ENCODE assay signal across 8 cellular contexts in the genomic region with DNA sequence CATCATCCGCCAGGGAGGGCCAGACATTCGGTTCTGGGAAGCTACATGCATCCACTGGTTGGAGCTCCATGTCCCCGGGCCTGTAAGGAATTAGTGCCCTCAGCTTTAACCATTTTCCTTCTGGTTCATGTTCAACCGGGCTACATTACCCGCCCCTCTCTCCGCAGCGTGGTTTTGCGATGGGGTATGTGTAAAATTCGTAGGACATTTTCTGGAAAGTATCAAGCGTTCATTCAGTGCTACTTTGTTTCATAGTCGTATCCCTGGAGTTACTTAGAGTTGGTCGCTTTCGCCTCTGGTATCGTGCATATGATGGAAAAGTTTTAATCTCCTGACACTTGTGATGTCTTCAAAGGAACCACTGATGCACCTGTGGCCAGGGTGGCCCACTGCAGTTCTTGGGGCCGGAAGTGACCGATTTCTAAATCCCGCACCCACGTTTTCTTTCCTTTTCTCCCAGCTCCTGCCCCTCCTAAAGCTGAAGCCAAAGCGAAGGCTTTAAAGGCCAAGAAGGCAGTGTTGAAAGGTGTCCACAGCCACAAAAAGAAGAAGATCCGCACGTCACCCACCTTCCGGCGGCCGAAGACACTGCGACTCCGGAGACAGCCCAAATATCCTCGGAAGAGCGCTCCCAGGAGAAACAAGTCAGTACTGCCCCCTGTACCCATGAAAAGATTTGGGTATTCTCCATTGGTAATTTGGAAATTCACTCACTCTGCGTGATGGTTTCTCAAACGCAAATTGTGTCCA. TPM values are rescaled to one million over a fixed set of nuclear protein-coding genes. Genes with fewer than 3 reads are reported as not detected.
DNase-seq lines count a peak whose midpoint lies in the region; ATAC-seq and TF ChIP-seq lines count a peak whose summit lies in the region.

No MANE protein-coding gene starts in this region.

- peak overlapping the region; percentile 97 for H3K4me3 Mint-ChIP-seq in activated CD8-positive, alpha-beta T cell treated with anti-CD3 and anti-CD28 coated beads, Interleukin-2, amount 10 ng/mL, durations not matched to agents 7 days and 5 days

- H3K4me3 ChIP-seq in left ventricle myocardium inferior (peak overlapping the region; percentile 82), gastroesophageal sphincter (peak overlapping the region; percentile 83 to 89), smooth muscle cell (peak overlapping the region; percentile 79)

- DNase-seq in left ventricle myocardium inferior (no peak), cardiac septum (ENCODE audit: low spot score) (no peak), smooth muscle cell (lab: John Stamatoyannopoulos, UW; ENCODE audit: unreplicated experiment) (no peak), NCI-H1092 treated with DMSO at 0.1 percent for 48 hours (lab: John Stamatoyannopoulos, UW) (no peak), G401 (ENCODE audit: low spot score) (no peak)
- peak; percentile 61 for DNase-seq in activated CD8-positive, alpha-beta T cell treated with anti-CD3 and anti-CD28 coated beads, Interleukin-2, amount 10 ng/mL, durations not matched to agents 7 days and 5 days

- ATAC-seq in activated CD8-positive, alpha-beta T cell treated with anti-CD3 and anti-CD28 coated beads, Interleukin-2, amount 10 ng/mL, durations not matched to agents 7 days and 5 days: peak; percentile 3
- ATAC-seq in gastroesophageal sphincter (no peak), GM19452 (IDR thresholded peaks at IDR 0.05; ENCODE audit: unreplicated experiment) (no peak)

- POLR2A ChIA-PET in activated CD8-positive, alpha-beta T cell treated with anti-CD3 and anti-CD28 coated beads, Interleukin-2, amount 10 ng/mL, durations not matched to agents 7 days and 5 days (lab: Charles Lee): interaction anchor here (0.5 to 2.8 kb wide), 17 partner anchors 8 to 672 kb away, joined by 3 to 22 read pairs (median 4); a partner anchor contains a TSS

- TF ChIP-seq EP300 in gastroesophageal sphincter (IDR thresholded peaks at IDR 0.05): no peak

- H3K4me1 ChIP-seq in left ventricle myocardium inferior: peaks cover 78% of the 10 kb centered on the region
- peaks cover 4 to 80% (median 40%) of the 10 kb centered on the region in 3 donors for H3K4me1 ChIP-seq in gastroesophageal sphincter
- peaks cover 42% of the 10 kb centered on the region for H3K4me1 ChIP-seq in smooth muscle cell (ENCODE audit: low read depth)

- H3K27me3 ChIP-seq in left ventricle myocardium inferior (ENCODE audit: low read depth): peaks cover 19% of the 10 kb centered on the region
- H3K27me3 ChIP-seq in gastroesophageal sphincter: no peaks in the 10 kb centered on the region
- H3K27me3 ChIP-seq in smooth muscle cell (ENCODE audit: low read depth): no peaks in the 10 kb centered on the region

- H3F3A ChIP-seq in smooth muscle cell (ENCODE audit: low read depth): peaks cover 34% of the 10 kb centered on the region

- H3K27ac Mint-ChIP-seq in activated CD8-positive, alpha-beta T cell treated with anti-CD3 and anti-CD28 coated beads, Interleukin-2, amount 10 ng/mL, durations not matched to agents 7 days and 5 days: peak overlapping the region; percentile 97

- H3K27ac ChIP-seq in left ventricle myocardium inferior (replicated peaks): peak overlapping the region; percentile 86
- peak overlapping the region; percentile 40 to 95 (median 93) for H3K27ac ChIP-seq in gastroesophageal sphincter
- H3K27ac ChIP-seq in smooth muscle cell (ENCODE audit: low read depth): peak overlapping the region; percentile 98

- in situ Hi-C loops in G401 (cut with HindIII; ENCODE audit: low sequenced_read_pairs): no loop called here

- H3K36me3 ChIP-seq in left ventricle myocardium inferior: peaks cover 41% of the 10 kb centered on the region
- H3K36me3 ChIP-seq in gastroesophageal sphincter: peaks cover 0 to 46% of the 10 kb centered on the region in 2 donors
- H3K36me3 ChIP-seq in smooth muscle cell (ENCODE audit: low read depth): no peaks in the 10 kb centered on the region

- TF ChIP-seq CTCF in left ventricle myocardium inferior (IDR thresholded peaks at IDR 0.05; ENCODE audit: borderline replicate concordance) (no peak), gastroesophageal sphincter (IDR thresholded peaks at IDR 0.05) (no peak), smooth muscle cell (IDR thresholded peaks at IDR 0.05; ENCODE audit: borderline replicate concordance, insufficient read depth, poor library complexity, severe bottlenecking) (no peak)

- intact Hi-C loops in left ventricle myocardium inferior (cut with micrococcal nuclease) (no loop called here), cardiac septum (cut with DNase I) (loop anchor here (10.0 kb wide), 1 partner anchor 394 kb away; no protein-coding TSS in a partner anchor)

- peak overlapping the region; percentile 94 for H3K4me2 ChIP-seq in smooth muscle cell

- TF ChIP-seq POLR2A in gastroesophageal sphincter (IDR thresholded peaks at IDR 0.05): no peak

- peaks cover 61% of the 10 kb centered on the region for H3K4me1 Mint-ChIP-seq in activated CD8-positive, alpha-beta T cell treated with anti-CD3 and anti-CD28 coated beads, Interleukin-2, amount 10 ng/mL, durations not matched to agents 7 days and 5 days (ENCODE audit: low read depth)

- 0 to 2% methylated on average over 7 to 12 of the region's 30 CpGs for WGBS in gastroesophageal sphincter (ENCODE audit: low coverage in 1 of 2), 2 donors
- 1% methylated on average over 30 of the region's 30 CpGs for WGBS in smooth muscle cell (ENCODE audit: low lambda C conversion rate)

- H3K27me3 Mint-ChIP-seq in activated CD8-positive, alpha-beta T cell treated with anti-CD3 and anti-CD28 coated beads, Interleukin-2, amount 10 ng/mL, durations not matched to agents 7 days and 5 days (ENCODE audit: low read depth): peaks cover 15% of the 10 kb centered on the region

- peaks cover 53% of the 10 kb centered on the region for H3K79me2 ChIP-seq in smooth muscle cell (ENCODE audit: low read depth)

- peak overlapping the region; percentile 85 for H3K9ac ChIP-seq in smooth muscle cell (ENCODE audit: low read depth)

- no peaks in the 10 kb centered on the region for H3K9me3 Mint-ChIP-seq in activated CD8-positive, alpha-beta T cell treated with anti-CD3 and anti-CD28 coated beads, Interleukin-2, amount 10 ng/mL, durations not matched to agents 7 days and 5 days (ENCODE audit: insufficient read depth)

- H3K36me3 Mint-ChIP-seq in activated CD8-positive, alpha-beta T cell treated with anti-CD3 and anti-CD28 coated beads, Interleukin-2, amount 10 ng/mL, durations not matched to agents 7 days and 5 days (ENCODE audit: low read depth): peaks cover 55% of the 10 kb centered on the region

- CTCF ChIA-PET in activated CD8-positive, alpha-beta T cell treated with anti-CD3 and anti-CD28 coated beads, Interleukin-2, amount 10 ng/mL, durations not matched to agents 7 days and 5 days (lab: Charles Lee): interaction anchor here (0.6 to 4.2 kb wide), 14 partner anchors 8 to 233 kb away, joined by 3 to 46 read pairs (median 5); a partner anchor contains a TSS

- H2AFZ ChIP-seq in smooth muscle cell (ENCODE audit: low read depth): no peak overlapping the region

- peaks cover 63% of the 10 kb centered on the region for H4K20me1 ChIP-seq in smooth muscle cell (ENCODE audit: low read depth)

- no peaks in the 10 kb centered on the region for H3K9me3 ChIP-seq in left ventricle myocardium inferior (replicated peaks)
- no peaks in the 10 kb centered on the region for H3K9me3 ChIP-seq in gastroesophageal sphincter
- no peaks in the 10 kb centered on the region for H3K9me3 ChIP-seq in smooth muscle cell (replicated peaks; ENCODE audit: low read depth)

RNA-seq across cellular contexts. Expression of a gene that starts 0.6 kb away (rescaled TPM):
- total RNA-seq in left ventricle myocardium inferior (840 TPM), cardiac septum (725 TPM), gastroesophageal sphincter (100 to 1,000 TPM; 317 to 834 (median 683) TPM), smooth muscle cell (626 and 629 TPM in 2 replicates)
- 1,000 to 10,000 TPM; 1,988 to 2,040 TPM for total RNA-seq in activated CD8-positive, alpha-beta T cell treated with anti-CD3 and anti-CD28 coated beads, Interleukin-2, amount 10 ng/mL, durations not matched to agents 7 days and 5 days
- polyA plus RNA-seq in smooth muscle cell: 1,149 and 1,234 TPM in 2 replicates
- total RNA-seq in G401 (2014; rRNA removed; shearing (Covaris generic)): 1,133 and 1,289 TPM in 2 replicates

RNA-seq across cellular contexts. Expression of a gene that starts 2.8 kb away (rescaled TPM):
- total RNA-seq in left ventricle myocardium inferior: 13.1 TPM
- 15.3 TPM for total RNA-seq in cardiac septum
- 10 to 100 TPM in 1 of 2 experiments, 1 to 10 TPM in 1; 10.0 to 12.7 TPM for total RNA-seq in activated CD8-positive, alpha-beta T cell treated with anti-CD3 and anti-CD28 coated beads, Interleukin-2, amount 10 ng/mL, durations not matched to agents 7 days and 5 days
- total RNA-seq in gastroesophageal sphincter: 100 to 1,000 TPM; 185 to 219 (median 196) TPM
- 141 and 208 TPM in 2 replicates for total RNA-seq in smooth muscle cell
- polyA plus RNA-seq in smooth muscle cell: 256 and 289 TPM in 2 replicates
- total RNA-seq in G401 (2014; rRNA removed; shearing (Covaris generic)): 373 TPM in 2 replicates

RNA-seq across cellular contexts. Expression of a gene that starts 5.6 kb away (rescaled TPM):
- 3.1 TPM for total RNA-seq in left ventricle myocardium inferior
- 2.4 TPM for total RNA-seq in cardiac septum
- 1 to 10 TPM; 2.8 to 3.0 TPM for total RNA-seq in activated CD8-positive, alpha-beta T cell treated with anti-CD3 and anti-CD28 coated beads, Interleukin-2, amount 10 ng/mL, durations not matched to agents 7 days and 5 days
- 1 to 10 TPM in 2 of 4 donors, not detected in 2; 1.1 to 2.8 TPM for total RNA-seq in gastroesophageal sphincter
- total RNA-seq in smooth muscle cell: 14.7 and 21.9 TPM in 2 replicates
- 11.2 and 15.6 TPM in 2 replicates for polyA plus RNA-seq in smooth muscle cell
- 9.2 and 12.1 TPM in 2 replicates for total RNA-seq in G401 (2014; rRNA removed; shearing (Covaris generic))

RNA-seq across cellular contexts. Expression of a gene that starts 8.2 kb away (rescaled TPM):
- 1.4 TPM for total RNA-seq in left ventricle myocardium inferior
- 0.78 TPM for total RNA-seq in cardiac septum
- total RNA-seq in activated CD8-positive, alpha-beta T cell treated with anti-CD3 and anti-CD28 coated beads, Interleukin-2, amount 10 ng/mL, durations not matched to agents 7 days and 5 days: 1 to 10 TPM; 4.8 to 5.0 TPM
- 1 to 10 TPM in 2 of 4 donors, under 1 TPM in 1, not detected in 1; 0.94 to 2.0 (median 1.8) TPM for total RNA-seq in gastroesophageal sphincter
- total RNA-seq in smooth muscle cell: 1.2 and 2.8 TPM in 2 replicates
- polyA plus RNA-seq in smooth muscle cell: 4.6 TPM in 2 replicates
- 10.2 and 15.1 TPM in 2 replicates for total RNA-seq in G401 (2014; rRNA removed; shearing (Covaris generic))

RNA-seq across cellular contexts. Expression of a gene that starts 8.7 kb away (rescaled TPM):
- 1.3 TPM for total RNA-seq in left ventricle myocardium inferior
- total RNA-seq in cardiac septum: 2.0 TPM
- total RNA-seq in activated CD8-positive, alpha-beta T cell treated with anti-CD3 and anti-CD28 coated beads, Interleukin-2, amount 10 ng/mL, durations not matched to agents 7 days and 5 days: 1 to 10 TPM; 5.3 to 6.1 TPM
- total RNA-seq in gastroesophageal sphincter: 1 to 10 TPM in 2 of 4 donors, under 1 TPM in 1, not detected in 1; 0.40 to 1.9 (median 1.1) TPM
- 1.9 and 3.0 TPM in 2 replicates for total RNA-seq in smooth muscle cell
- 1.8 and 3.0 TPM in 2 replicates for polyA plus RNA-seq in smooth muscle cell
- 2.4 and 17.2 TPM in 2 replicates for total RNA-seq in G401 (2014; rRNA removed; shearing (Covaris generic))
